19 cellular contexts compared by ENCODE assay signal in the genomic region with DNA sequence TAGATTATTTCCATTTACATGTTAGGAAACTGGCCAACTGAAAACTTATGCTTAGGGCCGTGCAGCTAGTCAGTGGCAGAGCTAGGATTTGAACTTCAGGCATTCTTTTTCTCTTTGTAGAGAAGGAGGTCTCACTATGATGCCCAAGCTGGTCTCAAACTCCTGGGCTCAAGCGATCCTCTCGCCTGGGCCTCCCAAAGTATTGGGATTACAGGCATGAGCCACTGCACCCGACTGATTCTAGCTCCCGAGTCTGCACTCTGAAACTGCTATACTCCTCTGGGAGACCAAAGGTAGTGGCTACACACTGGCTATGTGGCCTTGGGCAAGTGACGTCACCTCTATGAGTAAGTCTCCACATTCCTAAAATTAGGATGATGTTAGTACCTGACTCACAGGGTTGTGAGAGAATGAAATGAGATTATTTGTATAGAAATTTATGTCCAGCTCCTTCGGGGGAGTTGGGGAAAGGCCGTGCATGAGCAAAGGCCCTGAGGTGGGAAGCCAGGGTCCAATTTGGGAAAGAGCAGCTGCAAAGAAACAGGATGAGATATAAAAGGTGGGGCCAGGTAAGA. TPM values are rescaled to one million over a fixed set of nuclear protein-coding genes. Genes with fewer than 3 reads are reported as not detected.
DNase-seq lines count a peak whose midpoint lies in the region; ATAC-seq, FAIRE-seq and TF ChIP-seq lines count a peak whose summit lies in the region.
"Had no signal": no experiment of that assay in that cellular context is flagged by ENCODE, and none has a peak within 500 bp of the region (broad histone marks: within the 10 kb centered on the region; RNA-seq: fewer than 3 reads in every experiment).

No MANE protein-coding gene starts in this region.

- dilution Hi-C loops in IMR-90 (cut with HindIII; ENCODE audit: low sequenced_read_pairs, unreplicated experiment) = no loop called here

- H4K5ac ChIP-seq in IMR-90 (ENCODE audit: low read depth, low read length) = peak overlapping the region; percentile 8; the same call in 1 of the 2 replicates

- TF ChIP-seq POLR2A in IMR-90 (IDR thresholded peaks at IDR 0.05; ENCODE audit: low read depth, low read length) = no peak

- H3K27ac Mint-ChIP-seq in astrocyte (ENCODE audit: unreplicated experiment) = no peak overlapping the region
- H3K27ac Mint-ChIP-seq in neural progenitor cell = no peak overlapping the region
- H3K27ac Mint-ChIP-seq: activated T-cell treated with anti-CD3 and anti-CD28 coated beads, Interleukin-2, amount 50 U/mL, for 72 hours had no signal

- H3K4ac ChIP-seq in IMR-90 (ENCODE audit: low read depth, low read length) = peak overlapping the region; percentile 46; the same call in 1 of the 2 replicates

- no peak for FAIRE-seq in astrocyte (lab: Jason Lieb, UNC)

- peaks cover 8% of the 10 kb centered on the region for H3K4me1 Mint-ChIP-seq in astrocyte (ENCODE audit: low read depth, unreplicated experiment)
- H3K4me1 Mint-ChIP-seq in neural progenitor cell = peaks cover 15% of the 10 kb centered on the region

- H4K91ac ChIP-seq in IMR-90 (ENCODE audit: insufficient read depth, low read depth, low read length) = no peak overlapping the region; the same call in 1 of the 2 replicates

- H2BK120ac ChIP-seq in IMR-90 (ENCODE audit: low read depth, low read length) = peak overlapping the region; percentile 75; the same call in 1 of the 2 replicates

- H3K4me2 ChIP-seq in IMR-90 (ENCODE audit: low read depth, low read length) (no peak overlapping the region), astrocyte (ENCODE audit: low read length) (peak overlapping the region; percentile 26), neural progenitor cell (no peak overlapping the region)

- 0 out of 2 replicates have a peak overlapping the region, but pooled peaks have one; percentile 57 for H3K23ac ChIP-seq in IMR-90 (ENCODE audit: low read depth, low read length)

- DNase-seq in AG20443 (ENCODE audit: low spot score) (peak; percentile 68), IMR-90 (peak; percentile 90), astrocyte (ENCODE audit: low read depth) (peak; percentile 84), islet precursor cell (peak; percentile 75), SIG-M5 treated with dmso at 0.1 percent for 504 hours (lab: John Stamatoyannopoulos, UW; ENCODE audit: unreplicated experiment) (no peak), SW480 (ENCODE audit: low spot score) (no peak), neural progenitor cell (ENCODE audit: low spot score) (no peak)
- DNase-seq: activated CD4-positive, alpha-beta T cell treated with anti-CD3 and anti-CD28 coated beads, Interleukin-2, amount 50 U/mL, for 1 hour; activated T-cell treated with anti-CD3 and anti-CD28 coated beads, Interleukin-2, amount 50 U/mL, for 72 hours; DMS79 treated with DMSO at 0.1 percent for 48 hours; kidney glomerular epithelial cell; NCI-H1694 treated with DMSO at 0.1 percent for 48 hours; NCI-H526; T-helper 9 cell had no signal

- H3K27ac ChIP-seq in IMR-90 (ENCODE audit: insufficient read depth, low read length) (no peak overlapping the region), astrocyte (ENCODE audit: low read depth, low read length) (peak overlapping the region; percentile 58), neural progenitor cell (no peak overlapping the region)
- H3K27ac ChIP-seq: ascending aorta, thoracic aorta had no signal

- H3F3A ChIP-seq in neural progenitor cell (ENCODE audit: low read depth) = no peaks in the 10 kb centered on the region

- H3K9me3 Mint-ChIP-seq in astrocyte (ENCODE audit: unreplicated experiment) (peaks cover 10% of the 10 kb centered on the region), neural progenitor cell (no peaks in the 10 kb centered on the region)
- H3K9me3 Mint-ChIP-seq: activated T-cell treated with anti-CD3 and anti-CD28 coated beads, Interleukin-2, amount 50 U/mL, for 72 hours had no signal

- no peak for TF ChIP-seq RAD21 in IMR-90 (IDR thresholded peaks at IDR 0.05; ENCODE audit: low read length)

- peak; percentile 64 for ATAC-seq in IMR-90 (ENCODE audit: low read depth)
- ATAC-seq in GM18520 (IDR thresholded peaks at IDR 0.05; ENCODE audit: unreplicated experiment) = no peak
- ATAC-seq: activated T-cell treated with anti-CD3 and anti-CD28 coated beads, Interleukin-2, amount 50 U/mL, for 72 hours; Right ventricle myocardium inferior had no signal

- H3K56ac ChIP-seq in IMR-90 (ENCODE audit: extremely low read depth, insufficient read depth, low read length) = no peak overlapping the region

- H3K4me3 Mint-ChIP-seq in astrocyte (ENCODE audit: unreplicated experiment) = no peak overlapping the region
- H3K4me3 Mint-ChIP-seq in neural progenitor cell = no peak overlapping the region
- H3K4me3 Mint-ChIP-seq: activated T-cell treated with anti-CD3 and anti-CD28 coated beads, Interleukin-2, amount 50 U/mL, for 72 hours had no signal

- H3K14ac ChIP-seq in IMR-90 (replicated peaks; ENCODE audit: low read depth, low read length) = 0 out of 2 replicates have a peak overlapping the region, but pooled peaks have one; percentile 68

- H3K9me3 ChIP-seq in IMR-90 (ENCODE audit: control insufficient read depth, insufficient read depth, low read length) = no peaks in the 10 kb centered on the region
- no peaks in the 10 kb centered on the region for H3K9me3 ChIP-seq in astrocyte (ENCODE audit: insufficient read depth, low read depth, low read length)
- H3K9me3 ChIP-seq in neural progenitor cell (ENCODE audit: low read depth) = no peaks in the 10 kb centered on the region
- H3K9me3 ChIP-seq: ascending aorta; BLaER1 treated with 17β-estradiol and CSF1 and Interleukin-3, amounts not matched to agents 10 nM and 100 nM; thoracic aorta had no signal

- BruUV-seq in IMR-90 (replicated peaks; lab: Mats Ljungman, UMichigan) = no TSS peak

- peak overlapping the region; percentile 37; the same call in 1 of the 2 replicates for H2BK20ac ChIP-seq in IMR-90 (ENCODE audit: low read depth, low read length)

- H3K4me3 ChIP-seq in IMR-90 (ENCODE audit: insufficient read depth, low read depth, low read length) (no peak overlapping the region), astrocyte (ENCODE audit: insufficient read depth, low read depth, low read length) (no peak overlapping the region), neural progenitor cell (no peak overlapping the region)
- H3K4me3 ChIP-seq: ascending aorta; BLaER1 treated with 17β-estradiol and CSF1 and Interleukin-3, amounts not matched to agents 10 nM and 100 nM; thoracic aorta had no signal

- intact Hi-C loops in IMR-90 (cut with micrococcal nuclease) = no loop called here

- peak overlapping the region; percentile 23 for H2AK9ac ChIP-seq in IMR-90 (replicated peaks; ENCODE audit: low read depth, low read length, poor library complexity)

- 80% methylated on average over 1 of the region's 8 CpGs; no CpG with 5 or more reads in 1 of the 2 experiments for WGBS in IMR-90 (ENCODE audit: extremely low coverage in 2 of 2, insufficient read length in 1 of 2), 2 experiments

- H3K36me3 ChIP-seq in IMR-90 (ENCODE audit: control insufficient read depth, insufficient read depth, low read length) = peaks cover 40% of the 10 kb centered on the region; the same call in 1 of the 2 replicates
- peaks cover 2% of the 10 kb centered on the region for H3K36me3 ChIP-seq in astrocyte (ENCODE audit: insufficient read depth, low read length)
- H3K36me3 ChIP-seq in neural progenitor cell = no peaks in the 10 kb centered on the region
- H3K36me3 ChIP-seq: ascending aorta, thoracic aorta had no signal

- H3K79me1 ChIP-seq in IMR-90 (ENCODE audit: low read depth in 1 of 2, low read length in 2 of 2) = peaks cover 0 to 14% of the 10 kb centered on the region in 2 experiments; a peak in 2 of 4 replicates

- peak overlapping the region; percentile 8; the same call in 1 of the 2 replicates for H2AK5ac ChIP-seq in IMR-90 (ENCODE audit: low read depth, low read length)

- POLR2A ChIA-PET in IMR-90 (lab: Charles Lee; ENCODE audit: unreplicated experiment) = interaction anchor here (0.9 to 1.1 kb wide), 4 partner anchors 9 to 28 kb away, joined by 3 to 6 read pairs (median 4); no protein-coding TSS in a partner anchor

- TF ChIP-seq CTCF in IMR-90 (conservative IDR thresholded peaks at IDR 0.05; ENCODE audit: low read depth, low read length) (no peak), astrocyte (IDR thresholded peaks at IDR 0.05; ENCODE audit: insufficient read depth, low read depth, low read length) (no peak), neural progenitor cell (IDR thresholded peaks at IDR 0.05) (no peak)

- peaks cover 5% of the 10 kb centered on the region; the same call in 1 of the 2 replicates for H4K20me1 ChIP-seq in IMR-90 (ENCODE audit: insufficient read depth, low read length)
- H4K20me1 ChIP-seq in astrocyte (ENCODE audit: insufficient read depth, low read length) = peaks cover 3% of the 10 kb centered on the region
- no peaks in the 10 kb centered on the region for H4K20me1 ChIP-seq in neural progenitor cell (ENCODE audit: low read depth)

- H4K8ac ChIP-seq in IMR-90 (ENCODE audit: low read depth in 2 of 2, low read length in 2 of 2) = peak overlapping the region in 1 of 2 experiments; percentile 51; a peak in 2 of 4 replicates

- H3K9ac ChIP-seq in IMR-90 (ENCODE audit: low read depth, low read length) (no peak overlapping the region), astrocyte (ENCODE audit: low read length) (peak overlapping the region; percentile 34), neural progenitor cell (no peak overlapping the region)

- H2BK5ac ChIP-seq in IMR-90 (ENCODE audit: low read depth, low read length, poor library complexity, severe bottlenecking) = no peak overlapping the region

- H2AFZ ChIP-seq in IMR-90 (replicated peaks; ENCODE audit: low read length, poor library complexity) = no peak overlapping the region
- no peak overlapping the region for H2AFZ ChIP-seq in astrocyte (ENCODE audit: low read depth, low read length)
- no peak overlapping the region for H2AFZ ChIP-seq in neural progenitor cell (replicated peaks)

- CTCF ChIA-PET in IMR-90 (lab: Yijun Ruan, JAX) = interaction anchor here (1.3 to 1.5 kb wide), 2 partner anchors 14 to 15 kb away, joined by 3 read pairs; no protein-coding TSS in a partner anchor

- H3K27me3 ChIP-seq in IMR-90 (ENCODE audit: control insufficient read depth, insufficient read depth, low read length) (no peaks in the 10 kb centered on the region), astrocyte (ENCODE audit: insufficient read depth, low read length) (no peaks in the 10 kb centered on the region), neural progenitor cell (no peaks in the 10 kb centered on the region)
- H3K27me3 ChIP-seq: ascending aorta; BLaER1 treated with 17β-estradiol and CSF1 and Interleukin-3, amounts not matched to agents 10 nM and 100 nM had no signal

- H3K36me3 Mint-ChIP-seq in astrocyte (ENCODE audit: low read depth, unreplicated experiment) (peaks cover 35% of the 10 kb centered on the region), neural progenitor cell (peaks cover 20% of the 10 kb centered on the region)

- in situ Hi-C loops in IMR-90 (cut with MboI; ENCODE audit: low sequenced_read_pairs) = loop anchor here (25.0 kb wide), 1 partner anchor 568 kb away; the partner anchor contains the start of gene SDC4

- no peaks in the 10 kb centered on the region for H3K27me3 Mint-ChIP-seq in astrocyte (ENCODE audit: low read depth, unreplicated experiment)
- H3K27me3 Mint-ChIP-seq in neural progenitor cell (ENCODE audit: insufficient read depth, low read depth) = peaks cover 4% of the 10 kb centered on the region

- H3K9me1 ChIP-seq in IMR-90 (ENCODE audit: insufficient read depth, low read length) = peaks cover 19% of the 10 kb centered on the region

- no peak overlapping the region for H3K18ac ChIP-seq in IMR-90 (ENCODE audit: low read depth, low read length)

- peaks cover 3% of the 10 kb centered on the region for H3K4me1 ChIP-seq in IMR-90 (ENCODE audit: control insufficient read depth, insufficient read depth, low read length)
- H3K4me1 ChIP-seq in astrocyte (ENCODE audit: insufficient read depth, low read length) = peaks cover 13% of the 10 kb centered on the region
- H3K4me1 ChIP-seq in neural progenitor cell = no peaks in the 10 kb centered on the region
- H3K4me1 ChIP-seq: ascending aorta had no signal

- H2BK15ac ChIP-seq in IMR-90 (ENCODE audit: low read depth, low read length) = no peak overlapping the region

- H3K79me2 ChIP-seq in astrocyte (ENCODE audit: insufficient read depth, low read length) = peaks cover 2% of the 10 kb centered on the region
- H3K79me2 ChIP-seq in neural progenitor cell (ENCODE audit: low read depth) = peaks cover 7% of the 10 kb centered on the region

RNA-seq across cellular contexts. Expression of gene PLTP, which starts 6.4 kb away (rescaled TPM):
- total RNA-seq in IMR-90 (2012; rRNA removed) = 5.0 and 5.4 TPM in 2 replicates
- polyA plus RNA-seq in IMR-90 (2012; rRNA removed) = 53.5 and 55.8 TPM in 2 replicates
- 68.7 and 135 TPM in 2 replicates for polyA plus RNA-seq in IMR-90 (2012; cell fraction: cytosol; rRNA removed)
- polyA plus RNA-seq in IMR-90 (2012; cell fraction: nucleus; rRNA removed; ENCODE audit: low replicate concordance) = 46.1 and 62.0 TPM in 2 replicates
- total RNA-seq in astrocyte = 162 and 167 TPM in 2 replicates
- 22.3 and 54.4 TPM in 2 replicates for total RNA-seq in neural progenitor cell (ENCODE audit: low replicate concordance)

RNA-seq across cellular contexts. Expression of gene CTSA, which starts 14.5 kb away (rescaled TPM):
- total RNA-seq in IMR-90 (2012; rRNA removed) (19.0 and 30.3 TPM in 2 replicates), astrocyte (69.0 and 87.5 TPM in 2 replicates), neural progenitor cell (ENCODE audit: low replicate concordance) (15.1 and 30.9 TPM in 2 replicates)
- polyA plus RNA-seq in IMR-90 (2012; rRNA removed) = 290 and 312 TPM in 2 replicates
- 132 and 313 TPM in 2 replicates for polyA plus RNA-seq in IMR-90 (2012; cell fraction: cytosol; rRNA removed)
- 979 and 1,055 TPM in 2 replicates for polyA plus RNA-seq in IMR-90 (2012; cell fraction: nucleus; rRNA removed; ENCODE audit: low replicate concordance)

RNA-seq across cellular contexts. Expression of gene NEURL2, which starts 14.6 kb away (rescaled TPM):
- total RNA-seq in IMR-90 (2012; rRNA removed) = 0.56 and 1.1 TPM in 2 replicates
- polyA plus RNA-seq in IMR-90 (2012; rRNA removed) = 2.0 and 2.5 TPM in 2 replicates
- 1.2 and 3.0 TPM in 2 replicates for polyA plus RNA-seq in IMR-90 (2012; cell fraction: cytosol; rRNA removed)
- polyA plus RNA-seq in IMR-90 (2012; cell fraction: nucleus; rRNA removed; ENCODE audit: low replicate concordance) = 9.3 and 17.2 TPM in 2 replicates
- total RNA-seq in astrocyte = 6.7 and 6.9 TPM in 2 replicates
- 0.24 and 1.2 TPM in 2 replicates for total RNA-seq in neural progenitor cell (ENCODE audit: low replicate concordance)

RNA-seq across cellular contexts. Expression of gene SPATA25, which starts 18.2 kb away (rescaled TPM):
- 0.18 TPM in 1 of 2 replicates, not detected in the other for total RNA-seq in IMR-90 (2012; rRNA removed)
- 0.36 and 1.0 TPM in 2 replicates for polyA plus RNA-seq in IMR-90 (2012; rRNA removed)
- polyA plus RNA-seq in IMR-90 (2012; cell fraction: cytosol; rRNA removed) = 0.19 and 0.57 TPM in 2 replicates
- 2.2 and 4.8 TPM in 2 replicates for polyA plus RNA-seq in IMR-90 (2012; cell fraction: nucleus; rRNA removed; ENCODE audit: low replicate concordance)
- total RNA-seq in astrocyte = 0.67 and 1.7 TPM in 2 replicates
- total RNA-seq in neural progenitor cell (ENCODE audit: low replicate concordance) = 0.43 and 0.54 TPM in 2 replicates

RNA-seq across cellular contexts. Expression of gene ZSWIM1, which starts 24.6 kb away (rescaled TPM):
- total RNA-seq in IMR-90 (2012; rRNA removed) (7.8 and 10.0 TPM in 2 replicates), astrocyte (9.0 and 9.6 TPM in 2 replicates), neural progenitor cell (ENCODE audit: low replicate concordance) (10.7 and 16.6 TPM in 2 replicates)
- polyA plus RNA-seq in IMR-90 (2012; rRNA removed) = 4.2 and 4.6 TPM in 2 replicates
- 2.0 and 3.7 TPM in 2 replicates for polyA plus RNA-seq in IMR-90 (2012; cell fraction: cytosol; rRNA removed)
- 4.0 and 5.2 TPM in 2 replicates for polyA plus RNA-seq in IMR-90 (2012; cell fraction: nucleus; rRNA removed; ENCODE audit: low replicate concordance)

Comparison
In these comparisons a context has a peak if more than half of its experiments do, and no peak if none do; other contexts are left out.
1. DNase-seq: peak in AG20443 (single experiment), IMR-90 (single experiment), astrocyte (single experiment) and islet precursor cell (single experiment); none in SIG-M5 treated with dmso at 0.1 percent for 504 hours (single experiment), SW480 (single experiment) and neural progenitor cell (single experiment).